8 cellular contexts compared by ENCODE assay signal in the genomic region with DNA sequence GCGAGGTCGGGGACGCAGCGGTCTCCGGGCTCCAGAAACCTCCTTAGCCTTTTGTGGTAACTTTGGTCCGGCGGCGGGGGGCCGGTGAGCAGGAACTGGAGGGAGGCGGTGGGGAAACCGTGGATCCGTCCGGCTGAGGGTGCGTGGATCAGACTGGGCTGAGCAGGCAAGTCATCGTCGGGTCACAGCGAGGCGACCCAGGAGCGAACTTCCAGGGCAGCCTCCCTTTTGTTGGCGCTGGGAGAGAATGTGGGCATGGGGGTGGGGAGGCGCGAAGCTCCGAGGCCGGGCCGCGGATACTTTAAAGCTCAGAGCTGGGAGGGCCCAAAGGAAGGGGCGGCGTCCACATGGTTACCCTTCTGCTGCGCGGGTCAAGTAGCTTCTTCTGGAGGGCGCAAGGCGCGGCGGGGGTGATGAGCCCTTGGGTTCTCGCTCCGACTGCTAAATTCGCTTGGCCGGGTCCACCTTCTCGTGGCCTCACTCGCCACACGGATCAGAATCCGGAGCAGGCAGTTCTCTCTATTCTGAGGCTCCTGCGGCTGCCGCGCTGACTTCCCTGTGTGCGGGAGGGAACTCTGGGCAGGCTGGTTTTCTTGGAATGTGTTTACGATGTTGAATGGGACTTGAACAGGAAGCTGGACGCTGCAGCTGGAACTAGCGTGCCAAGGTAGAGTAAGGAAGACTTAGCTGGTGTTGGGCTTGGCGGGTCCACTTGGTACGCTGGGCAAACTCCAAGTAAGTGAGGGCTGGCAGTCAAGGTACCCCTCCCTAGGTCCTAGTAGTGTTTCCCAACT. TPM values are rescaled to one million over a fixed set of nuclear protein-coding genes. Genes with fewer than 3 reads are reported as not detected.
DNase-seq lines count a peak whose midpoint lies in the region; ATAC-seq, FAIRE-seq and TF ChIP-seq lines count a peak whose summit lies in the region.

No MANE protein-coding gene starts in this region.

- no peaks in the 10 kb centered on the region for H3K27me3 ChIP-seq in fibroblast of lung (ENCODE audit: control insufficient read depth, insufficient read depth, low read length)

- H3K27ac Mint-ChIP-seq in T-helper 17 cell = no peak overlapping the region
- peak overlapping the region in 1 of 10 donors; percentile 81 for H3K27ac Mint-ChIP-seq in naive thymus-derived CD8-positive, alpha-beta T cell

- no peak for TF ChIP-seq POLR2A in GM12892 (IDR thresholded peaks at IDR 0.05; ENCODE audit: low read depth, low read length)

- H3K4me3 ChIP-seq in fibroblast of lung (replicated peaks in 1 of 4; ENCODE audit: control extremely low read depth in 1 of 4, insufficient read depth in 1 of 4, low read depth in 3 of 4, low read length in 4 of 4) = peak overlapping the region; percentile 91 to 98 (median 94)

- peaks cover 5% of the 10 kb centered on the region for H3K4me1 ChIP-seq in fibroblast of lung (ENCODE audit: control insufficient read depth, extremely low read depth, insufficient read depth, low read length)

- peaks cover 29% of the 10 kb centered on the region for H3K27me3 Mint-ChIP-seq in T-helper 17 cell
- peaks cover 13 to 41% (median 36%) of the 10 kb centered on the region in 5 donors for H3K27me3 Mint-ChIP-seq in naive thymus-derived CD8-positive, alpha-beta T cell

- no peak for FAIRE-seq in GM12892 (lab: Jason Lieb, UNC)

- H3K4me3 Mint-ChIP-seq in T-helper 17 cell = peak overlapping the region; percentile 63
- H3K4me3 Mint-ChIP-seq in naive thymus-derived CD8-positive, alpha-beta T cell = peak overlapping the region in 6 of 10 donors; percentile 22 to 65 (median 48)

- H3K9me3 ChIP-seq in T-helper 17 cell (ENCODE audit: control insufficient read depth, low read length, poor library complexity, severe bottlenecking) (no peaks in the 10 kb centered on the region), fibroblast of lung (ENCODE audit: control insufficient read depth, insufficient read depth, low read depth, low read length) (no peaks in the 10 kb centered on the region)

- peak overlapping the region; percentile 97 for H2AFZ ChIP-seq in fibroblast of lung (ENCODE audit: low read length)

- H3K79me2 ChIP-seq in fibroblast of lung (ENCODE audit: control insufficient read depth, insufficient read depth, low read length) = peaks cover 39% of the 10 kb centered on the region

- no peaks in the 10 kb centered on the region for H3K4me1 Mint-ChIP-seq in T-helper 17 cell
- H3K4me1 Mint-ChIP-seq in naive thymus-derived CD8-positive, alpha-beta T cell = peaks cover 5 to 13% (median 8%) of the 10 kb centered on the region in 4 donors

- no peaks in the 10 kb centered on the region for H4K20me1 ChIP-seq in fibroblast of lung (ENCODE audit: control insufficient read depth, extremely low read depth, insufficient read depth, low read length)

- no peak for TF ChIP-seq CTCF in fibroblast of lung (conservative IDR thresholded peaks at IDR 0.05 in 1 of 2, IDR thresholded peaks at IDR 0.05 in 1 of 2; ENCODE audit: low read depth in 1 of 2, low read length in 2 of 2)

- DNase-seq in AG08395 (ENCODE audit: low spot score) (peak; percentile 59), T-helper 17 cell (no peak), fibroblast of lung (ENCODE audit: low read depth in 2 of 2) (peak; percentile 88 to 89), GM12892 (ENCODE audit: insufficient read length) (no peak), GM19240 (ENCODE audit: insufficient read length, low spot score) (no peak)
- no peak for DNase-seq in naive thymus-derived CD8-positive, alpha-beta T cell

- POLR2A ChIA-PET in naive thymus-derived CD8-positive, alpha-beta T cell (lab: Charles Lee) = no interaction called here

- H3K36me3 ChIP-seq in fibroblast of lung (ENCODE audit: control insufficient read depth, insufficient read depth, low read length) = no peaks in the 10 kb centered on the region

- peak overlapping the region; percentile 97 for H3K4me2 ChIP-seq in fibroblast of lung (ENCODE audit: extremely low read depth, insufficient read depth, low read length)

- peak overlapping the region; percentile 81 for H3K9ac ChIP-seq in fibroblast of lung (ENCODE audit: insufficient read depth, low read length)

- H3K36me3 Mint-ChIP-seq in T-helper 17 cell (ENCODE audit: low read depth) = no peaks in the 10 kb centered on the region
- H3K36me3 Mint-ChIP-seq in naive thymus-derived CD8-positive, alpha-beta T cell = peaks cover 0 to 10% (median 2%) of the 10 kb centered on the region in 3 donors

- peak overlapping the region; percentile 93 for H3K27ac ChIP-seq in fibroblast of lung (ENCODE audit: insufficient read depth, low read length)

- ATAC-seq in HG03159 (IDR thresholded peaks at IDR 0.05; ENCODE audit: unreplicated experiment) (peak; percentile 17), T-helper 17 cell (no peak), GM19455 (IDR thresholded peaks at IDR 0.05; ENCODE audit: unreplicated experiment) (no peak)
- ATAC-seq in naive thymus-derived CD8-positive, alpha-beta T cell = no peak

- peaks cover 0 to 7% (median 0%) of the 10 kb centered on the region in 9 donors for H3K9me3 Mint-ChIP-seq in naive thymus-derived CD8-positive, alpha-beta T cell

RNA-seq across cellular contexts. Expression of gene GULP1, which starts 1.0 kb away (rescaled TPM):
- total RNA-seq in T-helper 17 cell (not detected), fibroblast of lung (71.7 and 82.4 TPM in 2 replicates)
- 43.5 and 53.1 TPM in 2 replicates for polyA plus RNA-seq in fibroblast of lung
- polyA plus RNA-seq in fibroblast of lung (2012) = 20.3 and 28.6 TPM in 2 replicates
- polyA minus RNA-seq in fibroblast of lung (ENCODE audit: low replicate concordance) = 12.8 and 21.6 TPM in 2 replicates
- not detected for total RNA-seq in naive thymus-derived CD8-positive, alpha-beta T cell
- not detected for polyA plus RNA-seq in naive thymus-derived CD8-positive, alpha-beta T cell
- polyA plus RNA-seq in GM12892 (2012; ENCODE audit: missing spikeins) = not detected

Comparison
In these comparisons a context has a peak if more than half of its experiments do, and no peak if none do; other contexts are left out.
1. DNase-seq: peak in AG08395 (single experiment) and fibroblast of lung (2 of 2); none in T-helper 17 cell (0 of 3), naive thymus-derived CD8-positive, alpha-beta T cell (0 of 10), GM12892 (single experiment) and GM19240 (single experiment).
2. RNA of gene GULP1, which starts 1.0 kb away (total RNA-seq): 71.7 to 82.4 TPM in fibroblast of lung; not detected in T-helper 17 cell and not detected in naive thymus-derived CD8-positive, alpha-beta T cell; every median in the first group is over 10 times any median in the second.